Comparison of ENCODE assay signal across 1 cellular context in the genomic region with DNA sequence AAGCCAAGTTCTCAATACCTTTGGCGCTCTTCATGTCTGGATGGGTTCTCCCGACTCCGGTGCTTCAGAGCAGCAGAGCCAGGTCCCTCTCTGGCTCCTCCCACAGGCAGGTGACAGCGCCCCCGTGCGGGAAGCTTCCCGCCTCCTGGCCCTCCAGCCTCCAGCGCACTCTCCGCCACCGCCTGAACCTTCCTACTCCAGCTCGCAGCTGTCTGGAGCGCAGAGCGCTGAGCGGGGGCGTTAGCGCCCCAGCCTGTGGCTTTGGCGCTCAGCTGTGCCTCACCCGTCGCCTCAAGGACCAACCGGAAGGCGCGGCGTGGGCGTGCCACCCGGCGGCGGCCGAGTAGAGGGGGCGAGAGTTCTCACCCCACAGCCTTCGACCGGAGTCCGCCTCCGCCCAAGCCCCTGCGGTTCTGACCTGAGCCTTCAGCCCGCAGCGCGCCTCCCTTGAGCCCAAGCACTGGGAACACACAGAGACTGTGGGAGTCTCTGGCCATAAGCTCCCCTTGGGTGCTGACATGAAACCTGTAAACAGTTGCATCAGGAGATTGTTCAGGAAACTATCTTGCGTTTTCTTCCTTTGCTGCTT.
A peak's percentile ranks its signal among the peaks of the same experiment; 100 is the strongest.
TF ChIP-seq lines count a peak whose summit lies in the region.

A gene with protein sequence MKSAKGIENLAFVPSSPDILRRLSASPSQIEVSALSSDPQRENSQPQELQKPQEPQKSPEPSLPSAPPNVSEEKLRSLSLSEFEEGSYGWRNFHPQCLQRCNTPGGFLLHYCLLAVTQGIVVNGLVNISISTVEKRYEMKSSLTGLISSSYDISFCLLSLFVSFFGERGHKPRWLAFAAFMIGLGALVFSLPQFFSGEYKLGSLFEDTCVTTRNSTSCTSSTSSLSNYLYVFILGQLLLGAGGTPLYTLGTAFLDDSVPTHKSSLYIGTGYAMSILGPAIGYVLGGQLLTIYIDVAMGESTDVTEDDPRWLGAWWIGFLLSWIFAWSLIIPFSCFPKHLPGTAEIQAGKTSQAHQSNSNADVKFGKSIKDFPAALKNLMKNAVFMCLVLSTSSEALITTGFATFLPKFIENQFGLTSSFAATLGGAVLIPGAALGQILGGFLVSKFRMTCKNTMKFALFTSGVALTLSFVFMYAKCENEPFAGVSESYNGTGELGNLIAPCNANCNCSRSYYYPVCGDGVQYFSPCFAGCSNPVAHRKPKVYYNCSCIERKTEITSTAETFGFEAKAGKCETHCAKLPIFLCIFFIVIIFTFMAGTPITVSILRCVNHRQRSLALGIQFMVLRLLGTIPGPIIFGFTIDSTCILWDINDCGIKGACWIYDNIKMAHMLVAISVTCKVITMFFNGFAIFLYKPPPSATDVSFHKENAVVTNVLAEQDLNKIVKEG (minus strand): TSS at position 56 of the 589 bp plus-strand sequence. CDS start 22 bp downstream, at position 34.

TF ChIP-seq in GM12878, 131 proteins besides CTCF, POLR2A, EP300 and RAD21 (continued from another document):
- TF ChIP-seq, protein P1, sequence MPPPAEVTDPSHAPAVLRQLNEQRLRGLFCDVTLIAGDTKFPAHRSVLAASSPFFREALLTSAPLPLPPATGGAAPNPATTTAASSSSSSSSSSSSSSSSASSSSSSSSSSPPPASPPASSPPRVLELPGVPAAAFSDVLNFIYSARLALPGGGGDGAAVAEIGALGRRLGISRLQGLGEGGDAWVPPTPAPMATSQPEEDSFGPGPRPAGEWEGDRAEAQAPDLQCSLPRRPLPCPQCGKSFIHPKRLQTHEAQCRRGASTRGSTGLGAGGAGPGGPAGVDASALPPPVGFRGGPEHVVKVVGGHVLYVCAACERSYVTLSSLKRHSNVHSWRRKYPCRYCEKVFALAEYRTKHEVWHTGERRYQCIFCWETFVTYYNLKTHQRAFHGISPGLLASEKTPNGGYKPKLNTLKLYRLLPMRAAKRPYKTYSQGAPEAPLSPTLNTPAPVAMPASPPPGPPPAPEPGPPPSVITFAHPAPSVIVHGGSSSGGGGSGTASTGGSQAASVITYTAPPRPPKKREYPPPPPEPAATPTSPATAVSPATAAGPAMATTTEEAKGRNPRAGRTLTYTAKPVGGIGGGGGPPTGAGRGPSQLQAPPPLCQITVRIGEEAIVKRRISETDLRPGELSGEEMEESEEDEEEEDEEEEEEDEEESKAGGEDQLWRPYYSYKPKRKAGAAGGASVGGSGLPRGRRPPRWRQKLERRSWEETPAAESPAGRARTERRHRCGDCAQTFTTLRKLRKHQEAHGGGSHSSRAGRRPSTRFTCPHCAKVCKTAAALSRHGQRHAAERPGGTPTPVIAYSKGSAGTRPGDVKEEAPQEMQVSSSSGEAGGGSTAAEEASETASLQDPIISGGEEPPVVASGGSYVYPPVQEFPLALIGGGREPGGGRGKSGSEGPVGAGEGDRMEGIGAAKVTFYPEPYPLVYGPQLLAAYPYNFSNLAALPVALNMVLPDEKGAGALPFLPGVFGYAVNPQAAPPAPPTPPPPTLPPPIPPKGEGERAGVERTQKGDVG (CRISPR knock-in tag; IDR thresholded peaks at IDR 0.05): no peak
- TF ChIP-seq RUNX3 (IDR thresholded peaks at IDR 0.05; ENCODE audit: low read length): peak; percentile 78
- TF ChIP-seq MXI1 (IDR thresholded peaks at IDR 0.05; ENCODE audit: low read depth, low read length): no peak
- TF ChIP-seq CREM (IDR thresholded peaks at IDR 0.05; ENCODE audit: low read depth): 0 out of 2 replicates have a peak, but pooled peaks have one; percentile 25
- TF ChIP-seq BHLHE40 (IDR thresholded peaks at IDR 0.05; ENCODE audit: borderline replicate concordance in 1 of 2, low read depth in 2 of 2, low read length in 1 of 2): peak in 1 of 2 experiments; percentile 71; a peak in 2 of 4 replicates
- TF ChIP-seq EED (IDR thresholded peaks at IDR 0.05; ENCODE audit: low read depth): no peak
- TF ChIP-seq ATF7 (IDR thresholded peaks at IDR 0.05; ENCODE audit: low read depth): peak; percentile 46; the same call in 1 of the 2 replicates
- no peak for TF ChIP-seq LARP7 (IDR thresholded peaks at IDR 0.05)
- TF ChIP-seq, protein P2, sequence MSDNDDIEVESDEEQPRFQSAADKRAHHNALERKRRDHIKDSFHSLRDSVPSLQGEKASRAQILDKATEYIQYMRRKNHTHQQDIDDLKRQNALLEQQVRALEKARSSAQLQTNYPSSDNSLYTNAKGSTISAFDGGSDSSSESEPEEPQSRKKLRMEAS (IDR thresholded peaks at IDR 0.05; ENCODE audit: low read depth, low read length): 0 out of 2 replicates have a peak, but pooled peaks have one; percentile 21
- TF ChIP-seq, protein P3, sequence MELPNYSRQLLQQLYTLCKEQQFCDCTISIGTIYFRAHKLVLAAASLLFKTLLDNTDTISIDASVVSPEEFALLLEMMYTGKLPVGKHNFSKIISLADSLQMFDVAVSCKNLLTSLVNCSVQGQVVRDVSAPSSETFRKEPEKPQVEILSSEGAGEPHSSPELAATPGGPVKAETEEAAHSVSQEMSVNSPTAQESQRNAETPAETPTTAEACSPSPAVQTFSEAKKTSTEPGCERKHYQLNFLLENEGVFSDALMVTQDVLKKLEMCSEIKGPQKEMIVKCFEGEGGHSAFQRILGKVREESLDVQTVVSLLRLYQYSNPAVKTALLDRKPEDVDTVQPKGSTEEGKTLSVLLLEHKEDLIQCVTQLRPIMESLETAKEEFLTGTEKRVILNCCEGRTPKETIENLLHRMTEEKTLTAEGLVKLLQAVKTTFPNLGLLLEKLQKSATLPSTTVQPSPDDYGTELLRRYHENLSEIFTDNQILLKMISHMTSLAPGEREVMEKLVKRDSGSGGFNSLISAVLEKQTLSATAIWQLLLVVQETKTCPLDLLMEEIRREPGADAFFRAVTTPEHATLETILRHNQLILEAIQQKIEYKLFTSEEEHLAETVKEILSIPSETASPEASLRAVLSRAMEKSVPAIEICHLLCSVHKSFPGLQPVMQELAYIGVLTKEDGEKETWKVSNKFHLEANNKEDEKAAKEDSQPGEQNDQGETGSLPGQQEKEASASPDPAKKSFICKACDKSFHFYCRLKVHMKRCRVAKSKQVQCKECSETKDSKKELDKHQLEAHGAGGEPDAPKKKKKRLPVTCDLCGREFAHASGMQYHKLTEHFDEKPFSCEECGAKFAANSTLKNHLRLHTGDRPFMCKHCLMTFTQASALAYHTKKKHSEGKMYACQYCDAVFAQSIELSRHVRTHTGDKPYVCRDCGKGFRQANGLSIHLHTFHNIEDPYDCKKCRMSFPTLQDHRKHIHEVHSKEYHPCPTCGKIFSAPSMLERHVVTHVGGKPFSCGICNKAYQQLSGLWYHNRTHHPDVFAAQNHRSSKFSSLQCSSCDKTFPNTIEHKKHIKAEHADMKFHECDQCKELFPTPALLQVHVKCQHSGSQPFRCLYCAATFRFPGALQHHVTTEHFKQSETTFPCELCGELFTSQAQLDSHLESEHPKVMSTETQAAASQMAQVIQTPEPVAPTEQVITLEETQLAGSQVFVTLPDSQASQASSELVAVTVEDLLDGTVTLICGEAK (IDR thresholded peaks at IDR 0.05; ENCODE audit: borderline replicate concordance): no peak
- TF ChIP-seq CHD4 (IDR thresholded peaks at IDR 0.05): no peak
- TF ChIP-seq DPF2 (IDR thresholded peaks at IDR 0.05): peak; percentile 74
- TF ChIP-seq, protein P4, sequence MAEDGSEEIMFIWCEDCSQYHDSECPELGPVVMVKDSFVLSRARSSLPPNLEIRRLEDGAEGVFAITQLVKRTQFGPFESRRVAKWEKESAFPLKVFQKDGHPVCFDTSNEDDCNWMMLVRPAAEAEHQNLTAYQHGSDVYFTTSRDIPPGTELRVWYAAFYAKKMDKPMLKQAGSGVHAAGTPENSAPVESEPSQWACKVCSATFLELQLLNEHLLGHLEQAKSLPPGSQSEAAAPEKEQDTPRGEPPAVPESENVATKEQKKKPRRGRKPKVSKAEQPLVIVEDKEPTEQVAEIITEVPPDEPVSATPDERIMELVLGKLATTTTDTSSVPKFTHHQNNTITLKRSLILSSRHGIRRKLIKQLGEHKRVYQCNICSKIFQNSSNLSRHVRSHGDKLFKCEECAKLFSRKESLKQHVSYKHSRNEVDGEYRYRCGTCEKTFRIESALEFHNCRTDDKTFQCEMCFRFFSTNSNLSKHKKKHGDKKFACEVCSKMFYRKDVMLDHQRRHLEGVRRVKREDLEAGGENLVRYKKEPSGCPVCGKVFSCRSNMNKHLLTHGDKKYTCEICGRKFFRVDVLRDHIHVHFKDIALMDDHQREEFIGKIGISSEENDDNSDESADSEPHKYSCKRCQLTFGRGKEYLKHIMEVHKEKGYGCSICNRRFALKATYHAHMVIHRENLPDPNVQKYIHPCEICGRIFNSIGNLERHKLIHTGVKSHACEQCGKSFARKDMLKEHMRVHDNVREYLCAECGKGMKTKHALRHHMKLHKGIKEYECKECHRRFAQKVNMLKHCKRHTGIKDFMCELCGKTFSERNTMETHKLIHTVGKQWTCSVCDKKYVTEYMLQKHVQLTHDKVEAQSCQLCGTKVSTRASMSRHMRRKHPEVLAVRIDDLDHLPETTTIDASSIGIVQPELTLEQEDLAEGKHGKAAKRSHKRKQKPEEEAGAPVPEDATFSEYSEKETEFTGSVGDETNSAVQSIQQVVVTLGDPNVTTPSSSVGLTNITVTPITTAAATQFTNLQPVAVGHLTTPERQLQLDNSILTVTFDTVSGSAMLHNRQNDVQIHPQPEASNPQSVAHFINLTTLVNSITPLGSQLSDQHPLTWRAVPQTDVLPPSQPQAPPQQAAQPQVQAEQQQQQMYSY (CRISPR knock-in tag; IDR thresholded peaks at IDR 0.05): no peak
- TF ChIP-seq STAT1 (conservative IDR thresholded peaks at IDR 0.05): no peak
- TF ChIP-seq RFX5 (IDR thresholded peaks at IDR 0.05; ENCODE audit: low read depth, low read length): no peak
- TF ChIP-seq MEF2A (IDR thresholded peaks at IDR 0.05; ENCODE audit: insufficient read depth, low read depth, low read length): no peak
- TF ChIP-seq MEF2B (IDR thresholded peaks at IDR 0.05; ENCODE audit: partially characterized antibody, poor library complexity, severe bottlenecking): no peak
- no peak for TF ChIP-seq KDM1A (IDR thresholded peaks at IDR 0.05; ENCODE audit: borderline replicate concordance)
- TF ChIP-seq IKZF1 (conservative IDR thresholded peaks at IDR 0.05): peak; percentile 73
- TF ChIP-seq, protein P5, sequence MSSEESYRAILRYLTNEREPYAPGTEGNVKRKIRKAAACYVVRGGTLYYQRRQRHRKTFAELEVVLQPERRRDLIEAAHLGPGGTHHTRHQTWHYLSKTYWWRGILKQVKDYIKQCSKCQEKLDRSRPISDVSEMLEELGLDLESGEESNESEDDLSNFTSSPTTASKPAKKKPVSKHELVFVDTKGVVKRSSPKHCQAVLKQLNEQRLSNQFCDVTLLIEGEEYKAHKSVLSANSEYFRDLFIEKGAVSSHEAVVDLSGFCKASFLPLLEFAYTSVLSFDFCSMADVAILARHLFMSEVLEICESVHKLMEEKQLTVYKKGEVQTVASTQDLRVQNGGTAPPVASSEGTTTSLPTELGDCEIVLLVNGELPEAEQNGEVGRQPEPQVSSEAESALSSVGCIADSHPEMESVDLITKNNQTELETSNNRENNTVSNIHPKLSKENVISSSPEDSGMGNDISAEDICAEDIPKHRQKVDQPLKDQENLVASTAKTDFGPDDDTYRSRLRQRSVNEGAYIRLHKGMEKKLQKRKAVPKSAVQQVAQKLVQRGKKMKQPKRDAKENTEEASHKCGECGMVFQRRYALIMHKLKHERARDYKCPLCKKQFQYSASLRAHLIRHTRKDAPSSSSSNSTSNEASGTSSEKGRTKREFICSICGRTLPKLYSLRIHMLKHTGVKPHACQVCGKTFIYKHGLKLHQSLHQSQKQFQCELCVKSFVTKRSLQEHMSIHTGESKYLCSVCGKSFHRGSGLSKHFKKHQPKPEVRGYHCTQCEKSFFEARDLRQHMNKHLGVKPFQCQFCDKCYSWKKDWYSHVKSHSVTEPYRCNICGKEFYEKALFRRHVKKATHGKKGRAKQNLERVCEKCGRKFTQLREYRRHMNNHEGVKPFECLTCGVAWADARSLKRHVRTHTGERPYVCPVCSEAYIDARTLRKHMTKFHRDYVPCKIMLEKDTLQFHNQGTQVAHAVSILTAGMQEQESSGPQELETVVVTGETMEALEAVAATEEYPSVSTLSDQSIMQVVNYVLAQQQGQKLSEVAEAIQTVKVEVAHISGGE (CRISPR knock-in tag; IDR thresholded peaks at IDR 0.05): no peak
- no peak for TF ChIP-seq CBX5 (IDR thresholded peaks at IDR 0.05; ENCODE audit: low read depth)
- no peak for TF ChIP-seq ZNF24 (IDR thresholded peaks at IDR 0.05)
- TF ChIP-seq, protein P6, sequence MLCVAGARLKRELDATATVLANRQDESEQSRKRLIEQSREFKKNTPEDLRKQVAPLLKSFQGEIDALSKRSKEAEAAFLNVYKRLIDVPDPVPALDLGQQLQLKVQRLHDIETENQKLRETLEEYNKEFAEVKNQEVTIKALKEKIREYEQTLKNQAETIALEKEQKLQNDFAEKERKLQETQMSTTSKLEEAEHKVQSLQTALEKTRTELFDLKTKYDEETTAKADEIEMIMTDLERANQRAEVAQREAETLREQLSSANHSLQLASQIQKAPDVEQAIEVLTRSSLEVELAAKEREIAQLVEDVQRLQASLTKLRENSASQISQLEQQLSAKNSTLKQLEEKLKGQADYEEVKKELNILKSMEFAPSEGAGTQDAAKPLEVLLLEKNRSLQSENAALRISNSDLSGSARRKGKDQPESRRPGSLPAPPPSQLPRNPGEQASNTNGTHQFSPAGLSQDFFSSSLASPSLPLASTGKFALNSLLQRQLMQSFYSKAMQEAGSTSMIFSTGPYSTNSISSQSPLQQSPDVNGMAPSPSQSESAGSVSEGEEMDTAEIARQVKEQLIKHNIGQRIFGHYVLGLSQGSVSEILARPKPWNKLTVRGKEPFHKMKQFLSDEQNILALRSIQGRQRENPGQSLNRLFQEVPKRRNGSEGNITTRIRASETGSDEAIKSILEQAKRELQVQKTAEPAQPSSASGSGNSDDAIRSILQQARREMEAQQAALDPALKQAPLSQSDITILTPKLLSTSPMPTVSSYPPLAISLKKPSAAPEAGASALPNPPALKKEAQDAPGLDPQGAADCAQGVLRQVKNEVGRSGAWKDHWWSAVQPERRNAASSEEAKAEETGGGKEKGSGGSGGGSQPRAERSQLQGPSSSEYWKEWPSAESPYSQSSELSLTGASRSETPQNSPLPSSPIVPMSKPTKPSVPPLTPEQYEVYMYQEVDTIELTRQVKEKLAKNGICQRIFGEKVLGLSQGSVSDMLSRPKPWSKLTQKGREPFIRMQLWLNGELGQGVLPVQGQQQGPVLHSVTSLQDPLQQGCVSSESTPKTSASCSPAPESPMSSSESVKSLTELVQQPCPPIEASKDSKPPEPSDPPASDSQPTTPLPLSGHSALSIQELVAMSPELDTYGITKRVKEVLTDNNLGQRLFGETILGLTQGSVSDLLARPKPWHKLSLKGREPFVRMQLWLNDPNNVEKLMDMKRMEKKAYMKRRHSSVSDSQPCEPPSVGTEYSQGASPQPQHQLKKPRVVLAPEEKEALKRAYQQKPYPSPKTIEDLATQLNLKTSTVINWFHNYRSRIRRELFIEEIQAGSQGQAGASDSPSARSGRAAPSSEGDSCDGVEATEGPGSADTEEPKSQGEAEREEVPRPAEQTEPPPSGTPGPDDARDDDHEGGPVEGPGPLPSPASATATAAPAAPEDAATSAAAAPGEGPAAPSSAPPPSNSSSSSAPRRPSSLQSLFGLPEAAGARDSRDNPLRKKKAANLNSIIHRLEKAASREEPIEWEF (IDR thresholded peaks at IDR 0.05; ENCODE audit: insufficient replicate concordance, low read depth, low read length): no peak
- no peak for TF ChIP-seq TBL1XR1 (IDR thresholded peaks at IDR 0.05; ENCODE audit: low read depth, low read length)
- peak; percentile 50 for TF ChIP-seq HDAC6 (IDR thresholded peaks at IDR 0.05; ENCODE audit: unreplicated experiment)
- TF ChIP-seq HCFC1 (IDR thresholded peaks at IDR 0.05; ENCODE audit: low read length): no peak
- TF ChIP-seq ETV6 (conservative IDR thresholded peaks at IDR 0.05 in 1 of 2, IDR thresholded peaks at IDR 0.05 in 1 of 2; ENCODE audit: borderline replicate concordance in 1 of 2, low read depth in 1 of 2): no peak
- peak; percentile 63; the same call in 1 of the 2 replicates for TF ChIP-seq TCF12 (IDR thresholded peaks at IDR 0.05; ENCODE audit: low read depth, low read length)
- TF ChIP-seq STAT3 (IDR thresholded peaks at IDR 0.05; ENCODE audit: low read depth, low read length): no peak
- TF ChIP-seq SMC3 (IDR thresholded peaks at IDR 0.05; ENCODE audit: borderline replicate concordance, low read length): peak; percentile 13; the same call in 1 of the 2 replicates
- no peak for TF ChIP-seq BRCA1 (IDR thresholded peaks at IDR 0.05; ENCODE audit: low read depth, low read length)
